11 cellular contexts compared by ENCODE assay signal in the genomic region with DNA sequence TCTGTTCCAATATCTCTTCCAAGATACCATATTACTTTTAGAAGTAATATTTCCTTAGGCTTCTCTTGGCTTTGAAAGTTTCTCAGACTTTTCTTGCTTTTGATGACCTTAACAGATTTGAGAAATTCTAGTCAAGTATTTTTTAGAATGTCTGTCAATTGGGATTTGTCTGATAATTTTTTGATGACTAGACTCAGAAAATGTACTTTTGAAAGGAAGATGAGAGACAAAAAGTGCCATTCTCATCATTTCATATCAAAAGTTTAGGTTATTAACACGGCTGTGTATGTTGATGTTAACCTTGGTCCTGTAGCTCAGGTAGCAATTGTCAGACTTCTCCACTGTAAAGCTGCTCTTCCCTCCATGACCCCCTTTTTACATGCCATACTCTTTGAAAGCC.
"Had no signal": no experiment of that assay in that cellular context is flagged by ENCODE, and none has a peak within 500 bp of the region (broad histone marks: within the 10 kb centered on the region; RNA-seq: fewer than 3 reads in every experiment).

No MANE protein-coding gene starts in this region.

- DNase-seq: GM23248, GOT3, H7, H9, HCEC 1CT, HFFc6 had no signal

- FAIRE-seq: H1, H54 had no signal

- H3K4me2 ChIP-seq: GM23338 had no signal

- ATAC-seq: GM23338, HCT116 had no signal

- H3K9me3 ChIP-seq: HAP-1 had no signal

- H3K4me3 ChIP-seq: GM23248, GM23338, HAP-1 had no signal

- H3K9ac ChIP-seq: GM23248 had no signal

- H3K27ac ChIP-seq: GM23248 had no signal

- H3K36me3 ChIP-seq: HAP-1 had no signal

- H3K4me1 ChIP-seq: HAP-1 had no signal

- H2AFZ ChIP-seq: GM23248, GM23338 had no signal
